Comparison of ENCODE assay signal across 11 cellular contexts in the genomic region with DNA sequence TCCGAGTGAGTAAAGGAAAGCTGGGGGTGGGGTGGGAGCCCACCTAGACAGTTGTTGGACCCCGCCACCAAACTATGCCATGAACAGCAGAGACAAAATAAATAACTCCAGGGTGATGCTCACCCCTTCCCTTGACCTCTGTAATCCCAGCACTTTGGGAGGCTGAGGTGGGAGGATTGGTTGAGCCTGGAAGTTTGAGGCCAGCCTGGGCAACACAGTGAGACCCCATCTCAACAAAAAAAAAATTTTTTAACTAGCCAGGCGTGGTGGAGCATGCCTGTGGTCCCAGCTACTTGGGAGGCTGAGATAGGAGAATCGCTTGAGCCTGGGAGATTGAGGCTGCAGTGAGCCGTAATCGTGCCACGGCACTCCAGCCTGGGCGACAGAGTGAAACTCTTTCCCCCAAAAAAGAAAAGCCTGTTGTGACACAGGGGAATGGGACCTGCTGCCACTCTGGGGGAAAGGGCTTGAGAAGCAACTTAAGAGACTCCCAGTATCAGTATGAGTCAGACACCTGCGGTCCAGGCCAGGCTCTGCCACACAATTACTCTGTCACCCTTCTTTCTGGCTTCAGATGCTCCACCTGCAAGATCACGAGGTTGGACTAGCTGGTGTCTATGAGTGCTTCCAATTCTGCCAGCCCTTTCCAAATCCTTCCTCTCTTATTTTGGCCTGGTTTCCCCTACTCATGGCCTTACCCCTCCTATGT. TPM values are rescaled to one million over a fixed set of nuclear protein-coding genes. Genes with fewer than 3 reads are reported as not detected.
A peak's percentile ranks its signal among the peaks of the same experiment; 100 is the strongest.
DNase-seq lines count a peak whose midpoint lies in the region; ATAC-seq and TF ChIP-seq lines count a peak whose summit lies in the region.
"Had no signal": no experiment of that assay in that cellular context is flagged by ENCODE, and none has a peak within 500 bp of the region (broad histone marks: within the 10 kb centered on the region; RNA-seq: fewer than 3 reads in every experiment).

No MANE protein-coding gene starts in this region.

- H3K4me1 Mint-ChIP-seq in activated CD8-positive, alpha-beta memory T cell treated with anti-CD3 and anti-CD28 coated beads, Interleukin-2, amount 10 ng/mL, durations not matched to agents 7 days and 5 days: peaks cover 22% of the 10 kb centered on the region
- H3K4me1 Mint-ChIP-seq in activated B cell treated with CpG ODN at 0.5 μM for 24 hours (peaks cover 15% of the 10 kb centered on the region), endodermal cell (no peaks in the 10 kb centered on the region)
- H3K4me1 Mint-ChIP-seq in stimulated activated naive B cell treated with anti-CD40 and anti-IgM and Interleukin-4, amounts not matched to agents 10 μg/mL and 1 μg/mL and 100 μg/mL, for 72 hours: peaks cover 21 to 26% of the 10 kb centered on the region in 2 donors

- peak; percentile 83 for DNase-seq in activated CD8-positive, alpha-beta memory T cell treated with anti-CD3 and anti-CD28 coated beads, Interleukin-2, amount 10 ng/mL, durations not matched to agents 7 days and 5 days
- no peak for DNase-seq in activated CD8-positive, alpha-beta memory T cell treated with anti-CD3 and anti-CD28 coated beads, Interleukin-2, amount 50 U/mL, for 4 hours
- no peak for DNase-seq in activated B cell treated with CpG ODN at 0.5 μM for 24 hours
- no peak for DNase-seq in stimulated activated naive B cell treated with anti-CD40 and anti-IgM and Interleukin-4, amounts not matched to agents 10 μg/mL and 1 μg/mL and 100 μg/mL, for 72 hours
- DNase-seq in endodermal cell: no peak
- DNase-seq in AG08395 (ENCODE audit: low spot score): no peak
- DNase-seq: Kasumi-1 had no signal

- no peak overlapping the region for H3K4me3 Mint-ChIP-seq in activated CD8-positive, alpha-beta memory T cell treated with anti-CD3 and anti-CD28 coated beads, Interleukin-2, amount 10 ng/mL, durations not matched to agents 7 days and 5 days
- H3K4me3 Mint-ChIP-seq in activated B cell treated with CpG ODN at 0.5 μM for 24 hours: no peak overlapping the region
- no peak overlapping the region for H3K4me3 Mint-ChIP-seq in stimulated activated naive B cell treated with anti-CD40 and anti-IgM and Interleukin-4, amounts not matched to agents 10 μg/mL and 1 μg/mL and 100 μg/mL, for 72 hours
- no peak overlapping the region for H3K4me3 Mint-ChIP-seq in endodermal cell
- H3K4me3 Mint-ChIP-seq: activated naive CD8-positive, alpha-beta T cell had no signal

- ATAC-seq in activated CD8-positive, alpha-beta memory T cell treated with anti-CD3 and anti-CD28 coated beads, Interleukin-2, amount 10 ng/mL, durations not matched to agents 7 days and 5 days: peak; percentile 81
- ATAC-seq in HG03060 (IDR thresholded peaks at IDR 0.05; ENCODE audit: low read depth, unreplicated experiment): peak; percentile 73
- ATAC-seq in activated B cell treated with CpG ODN at 0.5 μM for 24 hours (ENCODE audit: low read depth): peak; percentile 32
- peak; percentile 37 to 67 for ATAC-seq in stimulated activated naive B cell treated with anti-CD40 and anti-IgM and Interleukin-4, amounts not matched to agents 10 μg/mL and 1 μg/mL and 100 μg/mL, for 72 hours (replicated peaks)
- no peak for ATAC-seq in HG02852 (IDR thresholded peaks at IDR 0.05; ENCODE audit: unreplicated experiment)
- ATAC-seq: SK-N-SH treated with all-trans-retinoic acid at 6 μM for 48 hours had no signal

- H3K27me3 ChIP-seq in endodermal cell (ENCODE audit: control insufficient read depth, insufficient read depth, low read length, poor library complexity, severe bottlenecking): no peaks in the 10 kb centered on the region

- intact Hi-C loops in activated B cell treated with CpG ODN at 0.5 μM for 24 hours (cut with micrococcal nuclease): no loop called here

- no peak overlapping the region for H3K9ac ChIP-seq in endodermal cell (ENCODE audit: extremely low read depth, low read length, poor library complexity, severe bottlenecking)

- no peak overlapping the region for H3K27ac ChIP-seq in endodermal cell (ENCODE audit: low read depth, low read length)

- no peak for TF ChIP-seq CTCF in activated B cell treated with CpG ODN at 0.5 μM for 24 hours (IDR thresholded peaks at IDR 0.05)
- no peak for TF ChIP-seq CTCF in endodermal cell (conservative IDR thresholded peaks at IDR 0.05)

- POLR2A ChIA-PET in activated B cell treated with CpG ODN at 0.5 μM for 24 hours (lab: Charles Lee): interaction anchor here (0.5 to 2.9 kb wide), 5 partner anchors 8 to 154 kb away, joined by 3 to 19 read pairs (median 3); no protein-coding TSS in a partner anchor

- H3K36me3 ChIP-seq in endodermal cell (ENCODE audit: control insufficient read depth, insufficient read depth, low read length): no peaks in the 10 kb centered on the region

- no peak overlapping the region for H3K4me3 ChIP-seq in endodermal cell (ENCODE audit: low read length)

- CTCF ChIA-PET in activated CD8-positive, alpha-beta memory T cell treated with anti-CD3 and anti-CD28 coated beads, Interleukin-2, amount 10 ng/mL, durations not matched to agents 7 days and 5 days (lab: Charles Lee): interaction anchor here (0.6 to 7.6 kb wide), 11 partner anchors 9 to 128 kb away, joined by 3 to 82 read pairs (median 18); a partner anchor contains a TSS
- CTCF ChIA-PET in activated B cell treated with CpG ODN at 0.5 μM for 24 hours (lab: Charles Lee): interaction anchor here (1.4 to 3.8 kb wide), 7 partner anchors 10 to 99 kb away, joined by 3 to 86 read pairs (median 8); a partner anchor contains a TSS

- no peaks in the 10 kb centered on the region for H3K36me3 Mint-ChIP-seq in activated CD8-positive, alpha-beta memory T cell treated with anti-CD3 and anti-CD28 coated beads, Interleukin-2, amount 10 ng/mL, durations not matched to agents 7 days and 5 days
- no peaks in the 10 kb centered on the region for H3K36me3 Mint-ChIP-seq in activated B cell treated with CpG ODN at 0.5 μM for 24 hours (ENCODE audit: low read depth)
- peaks cover 0 to 1% of the 10 kb centered on the region in 2 donors for H3K36me3 Mint-ChIP-seq in stimulated activated naive B cell treated with anti-CD40 and anti-IgM and Interleukin-4, amounts not matched to agents 10 μg/mL and 1 μg/mL and 100 μg/mL, for 72 hours
- no peaks in the 10 kb centered on the region for H3K36me3 Mint-ChIP-seq in endodermal cell (ENCODE audit: low read depth)
- H3K36me3 Mint-ChIP-seq: activated naive CD8-positive, alpha-beta T cell had no signal

- no peaks in the 10 kb centered on the region for H3K9me3 Mint-ChIP-seq in activated CD8-positive, alpha-beta memory T cell treated with anti-CD3 and anti-CD28 coated beads, Interleukin-2, amount 10 ng/mL, durations not matched to agents 7 days and 5 days (ENCODE audit: low read depth)
- H3K9me3 Mint-ChIP-seq in activated B cell treated with CpG ODN at 0.5 μM for 24 hours (no peaks in the 10 kb centered on the region), endodermal cell (no peaks in the 10 kb centered on the region)
- H3K9me3 Mint-ChIP-seq in stimulated activated naive B cell treated with anti-CD40 and anti-IgM and Interleukin-4, amounts not matched to agents 10 μg/mL and 1 μg/mL and 100 μg/mL, for 72 hours: no peaks in the 10 kb centered on the region

- H3K27ac Mint-ChIP-seq in activated CD8-positive, alpha-beta memory T cell treated with anti-CD3 and anti-CD28 coated beads, Interleukin-2, amount 10 ng/mL, durations not matched to agents 7 days and 5 days: no peak overlapping the region
- H3K27ac Mint-ChIP-seq in activated B cell treated with CpG ODN at 0.5 μM for 24 hours (no peak overlapping the region), endodermal cell (no peak overlapping the region)
- H3K27ac Mint-ChIP-seq in stimulated activated naive B cell treated with anti-CD40 and anti-IgM and Interleukin-4, amounts not matched to agents 10 μg/mL and 1 μg/mL and 100 μg/mL, for 72 hours: peak overlapping the region; percentile 49
- H3K27ac Mint-ChIP-seq: activated naive CD8-positive, alpha-beta T cell had no signal

- WGBS in endodermal cell (ENCODE audit: insufficient coverage in 1 of 2, insufficient read length in 1 of 2), 2 experiments: 93 to 95% methylated on average over 7 to 8 of the region's 10 CpGs

- H3K4me1 ChIP-seq in endodermal cell (ENCODE audit: control insufficient read depth, insufficient read depth, low read length): no peaks in the 10 kb centered on the region

- H3K9me3 ChIP-seq in endodermal cell (ENCODE audit: control insufficient read depth, low read length): no peaks in the 10 kb centered on the region

- H3K27me3 Mint-ChIP-seq in activated CD8-positive, alpha-beta memory T cell treated with anti-CD3 and anti-CD28 coated beads, Interleukin-2, amount 10 ng/mL, durations not matched to agents 7 days and 5 days: no peaks in the 10 kb centered on the region
- H3K27me3 Mint-ChIP-seq in activated B cell treated with CpG ODN at 0.5 μM for 24 hours (no peaks in the 10 kb centered on the region), endodermal cell (ENCODE audit: insufficient read depth) (peaks cover 3% of the 10 kb centered on the region)
- H3K27me3 Mint-ChIP-seq in stimulated activated naive B cell treated with anti-CD40 and anti-IgM and Interleukin-4, amounts not matched to agents 10 μg/mL and 1 μg/mL and 100 μg/mL, for 72 hours: no peaks in the 10 kb centered on the region
- H3K27me3 Mint-ChIP-seq: activated naive CD8-positive, alpha-beta T cell had no signal

RNA-seq across cellular contexts. Expression of a gene that starts 5.0 kb away (rescaled TPM):
- total RNA-seq in activated CD8-positive, alpha-beta memory T cell treated with anti-CD3 and anti-CD28 coated beads, Interleukin-2, amount 10 ng/mL, durations not matched to agents 7 days and 5 days: under 1 TPM in 1 of 2 experiments, not detected in 1; 0.23 TPM
- total RNA-seq in activated B cell treated with CpG ODN at 0.5 μM for 24 hours (1.7 and 2.2 TPM in 2 replicates), endodermal cell (1 to 10 TPM in 1 of 2 donors, under 1 TPM in 1; 0.51 to 2.6 TPM)
- polyA plus RNA-seq in endodermal cell (2013, experiment 1 of 2): 0.75 TPM
- 0.46 TPM for polyA plus RNA-seq in endodermal cell (2013, experiment 2 of 2)

RNA-seq across cellular contexts. Expression of a gene that starts 20.3 kb away (rescaled TPM):
- 100 to 1,000 TPM; 108 to 121 TPM for total RNA-seq in activated CD8-positive, alpha-beta memory T cell treated with anti-CD3 and anti-CD28 coated beads, Interleukin-2, amount 10 ng/mL, durations not matched to agents 7 days and 5 days
- 300 and 313 TPM in 2 replicates for total RNA-seq in activated B cell treated with CpG ODN at 0.5 μM for 24 hours
- 10 to 100 TPM; 24.1 to 34.6 TPM for total RNA-seq in endodermal cell
- polyA plus RNA-seq in endodermal cell (2013, experiment 1 of 2): 27.5 TPM
- 28.4 TPM for polyA plus RNA-seq in endodermal cell (2013, experiment 2 of 2)

RNA-seq across cellular contexts. Expression of a gene that starts 30.6 kb away (rescaled TPM):
- 1 to 10 TPM in 1 of 2 experiments, under 1 TPM in 1; 0.67 to 1.6 TPM for total RNA-seq in activated CD8-positive, alpha-beta memory T cell treated with anti-CD3 and anti-CD28 coated beads, Interleukin-2, amount 10 ng/mL, durations not matched to agents 7 days and 5 days
- total RNA-seq in activated B cell treated with CpG ODN at 0.5 μM for 24 hours (8.8 and 9.2 TPM in 2 replicates), endodermal cell (10 to 100 TPM; 62.2 to 85.6 TPM)
- polyA plus RNA-seq in endodermal cell (2013, experiment 1 of 2): 115 TPM
- 126 TPM for polyA plus RNA-seq in endodermal cell (2013, experiment 2 of 2)

RNA-seq across cellular contexts. Expression of a gene that starts 40.9 kb away (rescaled TPM):
- 1 to 10 TPM in 1 of 2 experiments, under 1 TPM in 1; 0.35 to 1.1 TPM for total RNA-seq in activated CD8-positive, alpha-beta memory T cell treated with anti-CD3 and anti-CD28 coated beads, Interleukin-2, amount 10 ng/mL, durations not matched to agents 7 days and 5 days
- 4.7 and 4.9 TPM in 2 replicates for total RNA-seq in activated B cell treated with CpG ODN at 0.5 μM for 24 hours
- total RNA-seq in endodermal cell: 10 to 100 TPM in 1 of 2 donors, 1 to 10 TPM in 1; 9.5 to 23.2 TPM
- polyA plus RNA-seq in endodermal cell (2013, experiment 1 of 2): 28.9 TPM
- polyA plus RNA-seq in endodermal cell (2013, experiment 2 of 2): 28.6 TPM
